1 cellular context compared by ENCODE assay signal in genomic region chr1:46520063-46520911, GRCh38.
A peak's percentile ranks its signal among the peaks of the same experiment; 100 is the strongest.
TF ChIP-seq lines count a peak whose summit lies in the region.

No MANE protein-coding gene starts in this region.

TF ChIP-seq in H1, 55 proteins besides CTCF, POLR2A, EP300 and RAD21:
- TF ChIP-seq CHD2 (IDR thresholded peaks at IDR 0.05; ENCODE audit: low read length), result no peak
- peak; percentile 36; the same call in 1 of the 2 replicates for TF ChIP-seq SUZ12 (IDR thresholded peaks at IDR 0.05; ENCODE audit: low read length)
- peak; percentile 68 for TF ChIP-seq CTBP2 (IDR thresholded peaks at IDR 0.05; ENCODE audit: borderline replicate concordance, insufficient read depth, insufficient read length, low read length)
